ENCODE assay signal across 2 cellular contexts in the genomic region with DNA sequence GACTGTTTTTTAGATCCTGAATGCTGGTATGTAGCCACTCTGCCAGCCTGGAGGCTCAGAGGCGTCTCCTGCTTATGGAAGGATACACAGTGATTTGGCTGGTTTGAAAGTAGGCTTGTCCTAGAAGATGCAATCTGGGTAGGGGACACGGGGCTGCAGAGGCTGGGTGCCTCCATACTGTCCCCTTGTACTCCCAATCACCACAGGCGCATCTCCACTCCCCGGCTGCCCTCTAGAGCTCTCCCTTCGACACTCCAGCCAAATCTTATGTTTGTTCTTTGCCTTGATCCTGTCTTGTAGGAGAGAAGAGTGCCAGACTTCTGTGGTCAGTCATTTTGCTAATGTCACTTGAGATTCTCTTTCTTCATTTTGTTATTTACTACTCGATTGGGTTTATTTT.
TF ChIP-seq lines count a peak whose summit lies in the region.

No MANE protein-coding gene starts in this region.

TF ChIP-seq in WTC11, 78 proteins besides CTCF, POLR2A, EP300 and RAD21:
- TF ChIP-seq, protein P1, sequence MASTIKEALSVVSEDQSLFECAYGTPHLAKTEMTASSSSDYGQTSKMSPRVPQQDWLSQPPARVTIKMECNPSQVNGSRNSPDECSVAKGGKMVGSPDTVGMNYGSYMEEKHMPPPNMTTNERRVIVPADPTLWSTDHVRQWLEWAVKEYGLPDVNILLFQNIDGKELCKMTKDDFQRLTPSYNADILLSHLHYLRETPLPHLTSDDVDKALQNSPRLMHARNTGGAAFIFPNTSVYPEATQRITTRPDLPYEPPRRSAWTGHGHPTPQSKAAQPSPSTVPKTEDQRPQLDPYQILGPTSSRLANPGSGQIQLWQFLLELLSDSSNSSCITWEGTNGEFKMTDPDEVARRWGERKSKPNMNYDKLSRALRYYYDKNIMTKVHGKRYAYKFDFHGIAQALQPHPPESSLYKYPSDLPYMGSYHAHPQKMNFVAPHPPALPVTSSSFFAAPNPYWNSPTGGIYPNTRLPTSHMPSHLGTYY (CRISPR knock-in tag; IDR thresholded peaks at IDR 0.05): no peak
- TF ChIP-seq GABPB1 (CRISPR knock-in tag; IDR thresholded peaks at IDR 0.05): no peak
- TF ChIP-seq, protein P2, sequence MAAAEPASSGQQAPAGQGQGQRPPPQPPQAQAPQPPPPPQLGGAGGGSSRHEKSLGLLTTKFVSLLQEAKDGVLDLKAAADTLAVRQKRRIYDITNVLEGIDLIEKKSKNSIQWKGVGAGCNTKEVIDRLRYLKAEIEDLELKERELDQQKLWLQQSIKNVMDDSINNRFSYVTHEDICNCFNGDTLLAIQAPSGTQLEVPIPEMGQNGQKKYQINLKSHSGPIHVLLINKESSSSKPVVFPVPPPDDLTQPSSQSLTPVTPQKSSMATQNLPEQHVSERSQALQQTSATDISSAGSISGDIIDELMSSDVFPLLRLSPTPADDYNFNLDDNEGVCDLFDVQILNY (CRISPR knock-in tag; IDR thresholded peaks at IDR 0.05): no peak
- no peak for TF ChIP-seq ZNF671 (CRISPR knock-in tag; IDR thresholded peaks at IDR 0.05)
- no peak for TF ChIP-seq CREB1 (CRISPR knock-in tag; IDR thresholded peaks at IDR 0.05)
- TF ChIP-seq, protein P3, sequence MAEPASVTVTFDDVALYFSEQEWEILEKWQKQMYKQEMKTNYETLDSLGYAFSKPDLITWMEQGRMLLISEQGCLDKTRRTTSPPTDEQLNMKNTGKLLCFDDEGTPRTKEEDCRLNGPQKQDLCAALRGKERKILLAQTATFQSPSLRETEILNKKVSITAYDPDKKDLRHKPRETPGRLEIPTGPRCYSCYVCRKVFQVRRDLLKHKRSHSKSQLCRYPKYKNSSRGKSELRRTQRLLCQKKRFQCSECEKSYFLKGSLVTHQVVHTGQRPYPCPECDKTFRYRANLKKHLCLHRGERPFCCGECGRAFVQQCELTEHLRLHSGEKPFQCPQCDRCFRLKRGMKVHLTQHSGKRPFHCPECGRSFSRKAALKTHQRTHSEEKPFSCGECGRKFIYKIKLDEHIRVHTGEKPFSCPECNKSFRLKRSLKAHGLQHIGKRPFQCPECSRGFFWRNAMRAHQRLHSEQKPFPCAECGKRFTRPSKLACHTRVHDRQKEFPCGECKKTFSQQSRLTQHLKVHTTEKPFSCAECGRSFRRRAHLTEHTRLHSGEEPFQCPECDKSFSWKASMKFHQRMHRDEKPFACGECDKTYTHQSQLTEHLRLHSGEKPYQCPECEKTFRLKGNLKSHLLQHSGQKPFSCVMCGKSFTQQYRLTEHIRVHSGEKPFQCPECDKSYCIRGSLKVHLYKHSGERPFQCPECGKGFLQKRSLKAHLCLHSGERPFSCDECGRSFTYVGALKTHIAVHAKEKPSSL (CRISPR knock-in tag; conservative IDR thresholded peaks at IDR 0.05): no peak
- TF ChIP-seq ELF4 (CRISPR knock-in tag; IDR thresholded peaks at IDR 0.05; ENCODE audit: low read depth): no peak
- TF ChIP-seq ESRRA (CRISPR knock-in tag; IDR thresholded peaks at IDR 0.05; ENCODE audit: borderline replicate concordance): no peak
- no peak for TF ChIP-seq NFYB (CRISPR knock-in tag; conservative IDR thresholded peaks at IDR 0.05; ENCODE audit: low read depth)
- TF ChIP-seq ZNF416 (CRISPR knock-in tag; IDR thresholded peaks at IDR 0.05): no peak
- no peak for TF ChIP-seq MYBL2 (CRISPR knock-in tag; IDR thresholded peaks at IDR 0.05)
- TF ChIP-seq, protein P4, sequence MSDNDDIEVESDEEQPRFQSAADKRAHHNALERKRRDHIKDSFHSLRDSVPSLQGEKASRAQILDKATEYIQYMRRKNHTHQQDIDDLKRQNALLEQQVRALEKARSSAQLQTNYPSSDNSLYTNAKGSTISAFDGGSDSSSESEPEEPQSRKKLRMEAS (CRISPR knock-in tag; IDR thresholded peaks at IDR 0.05): no peak
- TF ChIP-seq, protein P5, sequence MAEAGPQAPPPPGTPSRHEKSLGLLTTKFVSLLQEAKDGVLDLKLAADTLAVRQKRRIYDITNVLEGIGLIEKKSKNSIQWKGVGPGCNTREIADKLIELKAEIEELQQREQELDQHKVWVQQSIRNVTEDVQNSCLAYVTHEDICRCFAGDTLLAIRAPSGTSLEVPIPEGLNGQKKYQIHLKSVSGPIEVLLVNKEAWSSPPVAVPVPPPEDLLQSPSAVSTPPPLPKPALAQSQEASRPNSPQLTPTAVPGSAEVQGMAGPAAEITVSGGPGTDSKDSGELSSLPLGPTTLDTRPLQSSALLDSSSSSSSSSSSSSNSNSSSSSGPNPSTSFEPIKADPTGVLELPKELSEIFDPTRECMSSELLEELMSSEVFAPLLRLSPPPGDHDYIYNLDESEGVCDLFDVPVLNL (CRISPR knock-in tag; IDR thresholded peaks at IDR 0.05; ENCODE audit: borderline replicate concordance, low read depth): no peak
- no peak for TF ChIP-seq TCF7 (CRISPR knock-in tag; IDR thresholded peaks at IDR 0.05; ENCODE audit: low read depth)

TF ChIP-seq in H1, 55 proteins besides CTCF, POLR2A, EP300 and RAD21 (continued from another document):
- TF ChIP-seq, protein P6, sequence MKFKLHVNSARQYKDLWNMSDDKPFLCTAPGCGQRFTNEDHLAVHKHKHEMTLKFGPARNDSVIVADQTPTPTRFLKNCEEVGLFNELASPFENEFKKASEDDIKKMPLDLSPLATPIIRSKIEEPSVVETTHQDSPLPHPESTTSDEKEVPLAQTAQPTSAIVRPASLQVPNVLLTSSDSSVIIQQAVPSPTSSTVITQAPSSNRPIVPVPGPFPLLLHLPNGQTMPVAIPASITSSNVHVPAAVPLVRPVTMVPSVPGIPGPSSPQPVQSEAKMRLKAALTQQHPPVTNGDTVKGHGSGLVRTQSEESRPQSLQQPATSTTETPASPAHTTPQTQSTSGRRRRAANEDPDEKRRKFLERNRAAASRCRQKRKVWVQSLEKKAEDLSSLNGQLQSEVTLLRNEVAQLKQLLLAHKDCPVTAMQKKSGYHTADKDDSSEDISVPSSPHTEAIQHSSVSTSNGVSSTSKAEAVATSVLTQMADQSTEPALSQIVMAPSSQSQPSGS (IDR thresholded peaks at IDR 0.05; ENCODE audit: low read length): no peak
- TF ChIP-seq POU5F1 (IDR thresholded peaks at IDR 0.05; ENCODE audit: low read depth, low read length) (no peak), RBBP5 (IDR thresholded peaks at IDR 0.05; ENCODE audit: borderline replicate concordance, low read depth, low read length) (no peak), TAF7 (optimal IDR thresholded peaks at IDR 0.05; ENCODE audit: borderline replicate concordance, low read depth, low read length) (no peak), TCF12 (IDR thresholded peaks at IDR 0.05; ENCODE audit: low read depth, low read length) (no peak), POLR2AphosphoS5 (IDR thresholded peaks at IDR 0.05; ENCODE audit: low read depth, low read length) (no peak), CBX8 (IDR thresholded peaks at IDR 0.05; ENCODE audit: borderline replicate concordance, low read depth, low read length) (no peak), YY1 (IDR thresholded peaks at IDR 0.05; ENCODE audit: low read depth, low read length) (no peak), MAFK (IDR thresholded peaks at IDR 0.05; ENCODE audit: low read depth, low read length) (no peak), CREB1 (IDR thresholded peaks at IDR 0.05) (no peak), PHF8 (conservative IDR thresholded peaks at IDR 0.05; ENCODE audit: low read depth, low read length) (no peak), SIRT6 (IDR thresholded peaks at IDR 0.05; ENCODE audit: low read length) (no peak), TAF1 (IDR thresholded peaks at IDR 0.05; ENCODE audit: low read depth, low read length) (no peak)
